In the genomic region with DNA sequence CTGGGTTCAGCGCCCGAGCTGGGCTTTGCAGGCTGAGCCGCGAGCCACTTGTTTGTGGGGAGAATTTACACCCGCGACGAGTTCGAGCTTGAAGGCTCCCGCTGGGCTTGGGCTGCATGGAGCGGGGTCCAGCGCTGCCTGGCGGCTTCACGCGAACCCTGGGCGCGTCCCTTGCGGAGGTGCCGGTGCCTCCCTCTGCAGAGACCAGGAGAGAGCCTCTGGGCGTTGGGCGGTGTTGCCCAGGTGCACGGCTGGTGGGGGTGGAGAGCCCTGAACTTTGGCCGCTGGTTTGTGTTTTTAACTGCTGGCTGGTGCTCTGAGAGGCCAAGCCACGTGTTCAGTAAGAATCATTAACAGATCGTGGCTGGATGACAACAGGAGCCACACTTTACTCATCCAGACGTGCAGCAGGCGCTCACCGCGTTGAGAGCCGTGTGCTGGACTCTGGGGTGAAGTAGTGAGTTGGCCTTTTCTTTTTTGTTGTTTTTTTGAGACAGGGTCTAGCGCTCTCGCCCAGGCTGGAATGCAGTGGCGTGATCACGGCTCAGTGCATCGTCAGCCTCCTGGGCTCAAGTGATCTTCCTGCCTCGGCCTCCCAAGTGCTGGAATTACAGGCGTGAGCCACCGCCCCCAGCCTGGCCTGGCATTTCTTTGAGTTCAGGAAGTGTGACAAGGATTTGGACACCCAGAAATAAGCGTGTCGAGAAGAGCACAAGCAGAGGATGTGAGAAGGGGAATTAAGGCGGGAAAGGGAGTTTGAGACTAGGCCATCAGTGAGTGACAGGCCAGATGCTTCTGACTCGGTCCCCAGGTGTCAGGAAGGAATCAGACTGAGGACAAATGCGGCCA, we compare ENCODE assay signal across 8 cellular contexts. TPM values are rescaled to one million over a fixed set of nuclear protein-coding genes. Genes with fewer than 3 reads are reported as not detected.
DNase-seq lines count a peak whose midpoint lies in the region; ATAC-seq and TF ChIP-seq lines count a peak whose summit lies in the region.

No MANE protein-coding gene starts in this region.

- H3K9ac ChIP-seq in SK-N-MC (ENCODE audit: insufficient read length): peak overlapping the region; percentile 91

- TF ChIP-seq POLR2A in esophagus squamous epithelium (IDR thresholded peaks at IDR 0.05): no peak

- TF ChIP-seq CTCF in esophagus squamous epithelium (IDR thresholded peaks at IDR 0.05): no peak
- no peak for TF ChIP-seq CTCF in nephron progenitor cell (IDR thresholded peaks at IDR 0.05)

- no peaks in the 10 kb centered on the region for H3K27me3 Mint-ChIP-seq in nephron progenitor cell (ENCODE audit: low read depth, poor library complexity)

- peaks cover 38% of the 10 kb centered on the region for H3K9me3 Mint-ChIP-seq in nephron progenitor cell

- H3K27me3 ChIP-seq in esophagus squamous epithelium: no peaks in the 10 kb centered on the region

- peak overlapping the region; percentile 85 for H3K4me3 Mint-ChIP-seq in nephron progenitor cell

- H3K27ac ChIP-seq in SK-N-MC (no peak overlapping the region), esophagus squamous epithelium (peak overlapping the region; percentile 82 to 94 (median 90))

- H3K27ac Mint-ChIP-seq in nephron progenitor cell: peak overlapping the region; percentile 85

- in situ Hi-C loops in Caki2 (cut with HindIII; ENCODE audit: low pct_unique_long_range_greater_than_20kb, low sequenced_read_pairs): no loop called here

- ATAC-seq in GM19035 (IDR thresholded peaks at IDR 0.05; ENCODE audit: unreplicated experiment): peak; percentile 34
- peak; percentile 42 for ATAC-seq in HG03139 (IDR thresholded peaks at IDR 0.05; ENCODE audit: unreplicated experiment)

- 15 to 25% methylated on average over 14 to 27 of the region's 42 CpGs for WGBS in esophagus squamous epithelium, 2 donors

- intact Hi-C loops in esophagus squamous epithelium (cut with DNase I): no loop called here

- H3K36me3 Mint-ChIP-seq in nephron progenitor cell (ENCODE audit: low read depth): peaks cover 62% of the 10 kb centered on the region

- no peaks in the 10 kb centered on the region for H3K9me3 ChIP-seq in SK-N-MC (ENCODE audit: low read depth, low read length)
- H3K9me3 ChIP-seq in esophagus squamous epithelium: no peaks in the 10 kb centered on the region

- H3K36me3 ChIP-seq in SK-N-MC (ENCODE audit: insufficient read depth, low read length) (no peaks in the 10 kb centered on the region; the same call in 1 of the 2 replicates), esophagus squamous epithelium (peaks cover 10 to 35% (median 19%) of the 10 kb centered on the region in 3 donors)

- H3K4me1 Mint-ChIP-seq in nephron progenitor cell: peaks cover 9% of the 10 kb centered on the region

- DNase-seq in Caki2 (ENCODE audit: low read depth) (peak; percentile 99), SK-N-MC (ENCODE audit: low read depth, low spot score) (no peak), esophagus squamous epithelium (lab: John Stamatoyannopoulos, UW) (no peak), nephron progenitor cell (no peak), NCI-H2029 (lab: John Stamatoyannopoulos, UW) (no peak), NOMO-1 treated with DMSO at 0.1 percent for 48 hours (lab: John Stamatoyannopoulos, UW; ENCODE audit: unreplicated experiment) (no peak)

- peaks cover 7 to 22% (median 8%) of the 10 kb centered on the region in 3 donors for H3K4me1 ChIP-seq in esophagus squamous epithelium

- H3K4me3 ChIP-seq in SK-N-MC (peak overlapping the region; percentile 85), esophagus squamous epithelium (peak overlapping the region; percentile 75 to 89 (median 82))

RNA-seq across cellular contexts. Expression of a gene that starts 0.8 kb away (rescaled TPM):
- 48.7 and 65.2 TPM in 2 replicates for total RNA-seq in Caki2 (2014; rRNA removed; shearing (Covaris generic); ENCODE audit: low replicate concordance)
- total RNA-seq in esophagus squamous epithelium: 10 to 100 TPM; 21.6 to 45.0 (median 39.3) TPM

RNA-seq across cellular contexts. Expression of a gene that starts 14.2 kb away (rescaled TPM):
- total RNA-seq in Caki2 (2014; rRNA removed; shearing (Covaris generic); ENCODE audit: low replicate concordance): 26.2 and 37.4 TPM in 2 replicates
- 10 to 100 TPM in 2 of 4 donors, 1 to 10 TPM in 2; 6.1 to 26.1 (median 8.9) TPM for total RNA-seq in esophagus squamous epithelium

RNA-seq across cellular contexts. Expression of a gene that starts 29.7 kb away (rescaled TPM):
- 13.8 and 21.9 TPM in 2 replicates for total RNA-seq in Caki2 (2014; rRNA removed; shearing (Covaris generic); ENCODE audit: low replicate concordance)
- total RNA-seq in esophagus squamous epithelium: 1 to 10 TPM; 1.8 to 4.9 (median 2.8) TPM

RNA-seq across cellular contexts. Expression of a gene that starts 29.8 kb away (rescaled TPM):
- total RNA-seq in Caki2 (2014; rRNA removed; shearing (Covaris generic); ENCODE audit: low replicate concordance): 159 and 214 TPM in 2 replicates
- 100 to 1,000 TPM in 2 of 4 donors, 10 to 100 TPM in 2; 83.0 to 116 (median 104) TPM for total RNA-seq in esophagus squamous epithelium

RNA-seq across cellular contexts. Expression of a gene that starts 33.4 kb away (rescaled TPM):
- 13.5 and 19.1 TPM in 2 replicates for total RNA-seq in Caki2 (2014; rRNA removed; shearing (Covaris generic); ENCODE audit: low replicate concordance)
- total RNA-seq in esophagus squamous epithelium: 10 to 100 TPM in 3 of 4 donors, 1 to 10 TPM in 1; 7.1 to 25.0 (median 13.8) TPM
